ENCODE assay signal across 8 cellular contexts in the genomic region with DNA sequence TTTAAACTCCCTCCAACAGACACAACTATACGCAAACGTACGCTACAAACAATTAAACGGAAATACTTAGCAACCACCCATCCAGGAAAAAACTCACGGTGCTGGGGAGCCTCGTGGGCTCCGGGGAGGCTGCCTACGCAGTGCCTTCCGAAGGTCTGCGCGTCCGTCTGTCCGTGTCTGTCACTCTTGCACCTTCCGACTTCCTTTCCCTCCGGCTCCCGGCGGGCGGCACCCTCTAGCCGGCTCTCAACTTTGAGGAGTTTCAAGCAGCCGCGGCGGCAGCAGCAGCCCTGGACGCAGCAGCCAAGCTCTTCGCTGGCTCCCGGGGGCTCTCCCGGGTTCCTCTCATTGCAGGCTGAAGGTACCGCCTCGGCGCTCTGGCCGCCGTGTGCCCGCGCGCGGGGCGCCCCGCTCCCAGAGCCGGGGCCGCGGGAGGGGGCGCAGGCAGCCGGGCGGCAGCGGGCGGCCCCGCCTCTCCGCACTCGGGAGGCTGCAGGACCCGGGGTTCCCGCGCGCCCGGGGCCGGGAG. TPM values are rescaled to one million over a fixed set of nuclear protein-coding genes. Genes with fewer than 3 reads are reported as not detected.
DNase-seq lines count a peak whose midpoint lies in the region; ATAC-seq and TF ChIP-seq lines count a peak whose summit lies in the region.

PCED1B (plus strand) TSS at position 257 of the 529 bp plus-strand sequence. CDS start 155,443 bp downstream, outside the sequence.

- POLR2A ChIA-PET in CD4-positive, alpha-beta memory T cell (lab: Charles Lee; ENCODE audit: partially characterized antibody): interaction anchor here (0.6 to 9.5 kb wide), 43 partner anchors 9 to 1089 kb away, joined by 3 to 154 read pairs (median 5); partner anchors contain the start of genes SCAF11 and SLC38A1

- peak within 1 kb of the TSS; percentile 96 to 99 (median 98) for H3K4me3 Mint-ChIP-seq in CD4-positive, alpha-beta memory T cell

- intact Hi-C loops in CD4-positive, alpha-beta memory T cell (cut with micrococcal nuclease): loop anchor here (1.0 to 2.0 kb wide), 4 partner anchors 47 to 318 kb away; no protein-coding TSS in a partner anchor
- intact Hi-C loops in adrenal gland (cut with DNase I) (loop anchor here in 1 of 2 donors (5.0 to 10.0 kb wide), 2 partner anchors 42 to 145 kb away; no protein-coding TSS in a partner anchor), sciatic nerve (cut with DNase I) (no loop called here)

- peaks cover 0 to 1% of the 10 kb centered on the region in 2 donors for H3K27me3 Mint-ChIP-seq in CD4-positive, alpha-beta memory T cell

- peaks cover 0 to 15% of the 10 kb centered on the region in 2 donors for H3K36me3 Mint-ChIP-seq in CD4-positive, alpha-beta memory T cell

- in situ Hi-C loops in KBM-7 (cut with MboI; ENCODE audit: low pct_unique_long_range_greater_than_20kb, low sequenced_read_pairs): loop anchor here (25.0 kb wide), 1 partner anchor 108 kb away; no protein-coding TSS in a partner anchor

- peak; percentile 43 to 63 (median 51) for DNase-seq in CD4-positive, alpha-beta memory T cell
- DNase-seq in KBM-7: peak; percentile 79
- peak; percentile 26 to 78 (median 41) for DNase-seq in T-helper 1 cell
- DNase-seq in adrenal gland: peak; percentile 83 to 91 (median 85)
- DNase-seq in hepatocyte (ENCODE audit: low spot score): peak; percentile 83
- peak; percentile 86 for DNase-seq in sciatic nerve (ENCODE audit: low spot score)
- no peak for DNase-seq in GF-D8 (lab: John Stamatoyannopoulos, UW)

- peak; percentile 77 for ATAC-seq in GM21360 (IDR thresholded peaks at IDR 0.05; ENCODE audit: unreplicated experiment)
- peak; percentile 84 for ATAC-seq in sciatic nerve

- H3K79me2 ChIP-seq in hepatocyte: peaks cover 35% of the 10 kb centered on the region

- H3K36me3 ChIP-seq in CD4-positive, alpha-beta memory T cell (ENCODE audit: insufficient read depth, low read length): no peaks in the 10 kb centered on the region
- H3K36me3 ChIP-seq in adrenal gland (replicated peaks in 1 of 2) (no peaks in the 10 kb centered on the region), hepatocyte (replicated peaks; ENCODE audit: insufficient read depth, low read depth) (no peaks in the 10 kb centered on the region)

- WGBS in adrenal gland, 4 donors: 0 to 2% (median 1%) methylated on average over 14 to 54 of the region's 54 CpGs
- whole genome bisulfite sequencing in hepatocyte (ENCODE audit: low lambda C conversion rate, missing lambda C conversion rate): under 1% methylated on average over 37 of the region's 54 CpGs

- H3K9me3 Mint-ChIP-seq in CD4-positive, alpha-beta memory T cell: no peaks in the 10 kb centered on the region

- H3K27ac ChIP-seq in CD4-positive, alpha-beta memory T cell (ENCODE audit: low read depth, low read length): peak within 1 kb of the TSS; percentile 74
- H3K27ac ChIP-seq in adrenal gland (peak within 1 kb of the TSS; percentile 68 to 93 (median 90)), hepatocyte (peak within 1 kb of the TSS; percentile 97)

- peak within 1 kb of the TSS; percentile 76 for H2AFZ ChIP-seq in hepatocyte

- peak within 1 kb of the TSS; percentile 95 for H3K4me2 ChIP-seq in hepatocyte

- no peaks in the 10 kb centered on the region for H4K20me1 ChIP-seq in hepatocyte (ENCODE audit: insufficient read depth, poor library complexity, severe bottlenecking)

- TF ChIP-seq CTCF in adrenal gland (IDR thresholded peaks at IDR 0.05): peak in 4 of 6 experiments; percentile 19 to 39 (median 32)
- TF ChIP-seq CTCF in hepatocyte (IDR thresholded peaks at IDR 0.05; ENCODE audit: poor library complexity): peak; percentile 45

- peak within 1 kb of the TSS; percentile 91 to 92 for H3K4me3 ChIP-seq in CD4-positive, alpha-beta memory T cell (ENCODE audit: low read length in 2 of 2)
- H3K4me3 ChIP-seq in adrenal gland (peak within 1 kb of the TSS; percentile 24 to 90 (median 57)), hepatocyte (peak within 1 kb of the TSS; percentile 74)

- H3K9me2 ChIP-seq in hepatocyte (replicated peaks; ENCODE audit: insufficient read depth): no peaks in the 10 kb centered on the region

- no peaks in the 10 kb centered on the region for H3K9me3 ChIP-seq in CD4-positive, alpha-beta memory T cell (ENCODE audit: control insufficient read depth in 1 of 2, low read length in 2 of 2)
- H3K9me3 ChIP-seq in adrenal gland (replicated peaks in 1 of 3): no peaks in the 10 kb centered on the region
- H3K9me3 ChIP-seq in hepatocyte (ENCODE audit: low read depth): no peaks in the 10 kb centered on the region

- CTCF ChIA-PET in CD4-positive, alpha-beta memory T cell (lab: Charles Lee; ENCODE audit: partially characterized antibody): interaction anchor here (0.6 to 7.8 kb wide), 23 partner anchors 9 to 662 kb away, joined by 3 to 71 read pairs (median 5); no protein-coding TSS in a partner anchor

- peaks cover 51 to 82% (median 65%) of the 10 kb centered on the region in 4 donors for H3K4me1 Mint-ChIP-seq in CD4-positive, alpha-beta memory T cell

- no peaks in the 10 kb centered on the region for H3K27me3 ChIP-seq in CD4-positive, alpha-beta memory T cell (ENCODE audit: insufficient read depth, low read length)
- H3K27me3 ChIP-seq in adrenal gland (no peaks in the 10 kb centered on the region), hepatocyte (no peaks in the 10 kb centered on the region)

- TF ChIP-seq POLR2A in adrenal gland (IDR thresholded peaks at IDR 0.05): peak; percentile 17 to 69

- H3K4me1 ChIP-seq in CD4-positive, alpha-beta memory T cell (ENCODE audit: insufficient read depth, low read length): peaks cover 65% of the 10 kb centered on the region
- H3K4me1 ChIP-seq in adrenal gland (replicated peaks in 1 of 2): peaks cover 6 to 41% of the 10 kb centered on the region in 2 donors
- H3K4me1 ChIP-seq in hepatocyte (ENCODE audit: insufficient read depth): peaks cover 29% of the 10 kb centered on the region

- H3K27ac Mint-ChIP-seq in CD4-positive, alpha-beta memory T cell: peak within 1 kb of the TSS; percentile 92 to 99 (median 98)

RNA-seq across cellular contexts. Expression of gene PCED1B, which starts in this region (rescaled TPM):
- 10 to 100 TPM; 44.3 to 49.0 TPM for total RNA-seq in CD4-positive, alpha-beta memory T cell
- polyA plus RNA-seq in CD4-positive, alpha-beta memory T cell: 10 to 100 TPM; 46.6 to 74.6 TPM
- total RNA-seq in adrenal gland (100 to 1,000 TPM in 1 of 8 donors, 10 to 100 TPM in 7; 21.0 to 110 (median 51.1) TPM), hepatocyte (3.6 and 5.9 TPM in 2 replicates), sciatic nerve (5.0 TPM)
- polyA plus RNA-seq in adrenal gland (10 to 100 TPM; 25.2 to 41.3 (median 31.5) TPM), hepatocyte (6.4 and 6.6 TPM in 2 replicates)
